8 cellular contexts compared by ENCODE assay signal in genomic region chr1:181128592-181129497, GRCh38. TPM values are rescaled to one million over a fixed set of nuclear protein-coding genes. Genes with fewer than 3 reads are reported as not detected.
DNase-seq lines count a peak whose midpoint lies in the region; ATAC-seq and TF ChIP-seq lines count a peak whose summit lies in the region.

No MANE protein-coding gene starts in this region.

- H3K79me2 ChIP-seq in SU-DHL-6 (ENCODE audit: insufficient read depth, low read length), result no peaks in the 10 kb centered on the region

- peak overlapping the region; percentile 62 for H3K27ac ChIP-seq in HL-60 (replicated peaks)
- H3K27ac ChIP-seq in SU-DHL-6 (ENCODE audit: low read depth, low read length), result peak overlapping the region; percentile 28; the same call in 1 of the 2 replicates
- H3K27ac ChIP-seq in left lung, result peak overlapping the region; percentile 49 to 83

- no peak overlapping the region for H2AFZ ChIP-seq in SU-DHL-6 (ENCODE audit: low read depth, low read length, severe bottlenecking)

- H3K27me3 ChIP-seq in HL-60 (ENCODE audit: insufficient read depth, poor library complexity, severe bottlenecking), result no peaks in the 10 kb centered on the region
- no peaks in the 10 kb centered on the region for H3K27me3 ChIP-seq in SU-DHL-6 (ENCODE audit: low read length)
- H3K27me3 ChIP-seq in left lung, result no peaks in the 10 kb centered on the region

- H3K9me3 Mint-ChIP-seq in activated naive CD4-positive, alpha-beta T cell treated with anti-CD3 and anti-CD28 coated beads for 36 hours, result no peaks in the 10 kb centered on the region
- no peaks in the 10 kb centered on the region for H3K9me3 Mint-ChIP-seq in activated T-helper 1 cell treated with anti-CD3 and anti-CD28 coated beads, Interleukin-12 subunit alpha, Interleukin-12 subunit beta, Interleukin-2, Interleukin-4 antibody, amounts not matched to agents 30 ng/mL and 10 ng/mL and 1 ng/mL, durations not matched to agents 14 hours and 24 hours and 36 hours

- H3K4me3 Mint-ChIP-seq in activated naive CD4-positive, alpha-beta T cell treated with anti-CD3 and anti-CD28 coated beads for 36 hours, result no peak overlapping the region
- no peak overlapping the region for H3K4me3 Mint-ChIP-seq in activated T-helper 1 cell treated with anti-CD3 and anti-CD28 coated beads, Interleukin-12 subunit alpha, Interleukin-12 subunit beta, Interleukin-2, Interleukin-4 antibody, amounts not matched to agents 30 ng/mL and 10 ng/mL and 1 ng/mL, durations not matched to agents 14 hours and 24 hours and 36 hours

- DNase-seq in GDM1 (lab: John Stamatoyannopoulos, UW) (peak; percentile 62), HL-60 (ENCODE audit: low read depth in 1 of 2, low spot score in 1 of 2) (peak; percentile 65 to 90), left lung (peak; percentile 79 to 92), mesenteric fat pad (ENCODE audit: low spot score) (no peak)
- DNase-seq in activated naive CD4-positive, alpha-beta T cell treated with anti-CD3 and anti-CD28 coated beads for 36 hours, result no peak
- no peak for DNase-seq in activated T-helper 1 cell treated with anti-CD3 and anti-CD28 coated beads, Interleukin-12 subunit alpha, Interleukin-12 subunit beta, Interleukin-2, Interleukin-4 antibody, amounts not matched to agents 30 ng/mL and 10 ng/mL and 1 ng/mL, durations not matched to agents 14 hours and 24 hours and 36 hours (ENCODE audit: low spot score)

- peak overlapping the region; percentile 24; the same call in 1 of the 2 replicates for H3K9ac ChIP-seq in SU-DHL-6 (ENCODE audit: low read length)

- H3K9me2 ChIP-seq in SU-DHL-6 (replicated peaks; ENCODE audit: insufficient read depth, low read length), result no peaks in the 10 kb centered on the region

- H4K20me1 ChIP-seq in SU-DHL-6 (ENCODE audit: low read depth, low read length), result no peaks in the 10 kb centered on the region

- ATAC-seq in GM21360 (IDR thresholded peaks at IDR 0.05; ENCODE audit: unreplicated experiment), result peak; percentile 37
- peak; percentile 50 for ATAC-seq in left lung

- TF ChIP-seq CTCF in HL-60 (IDR thresholded peaks at IDR 0.05; ENCODE audit: insufficient read depth, low read length) (no peak), SU-DHL-6 (IDR thresholded peaks at IDR 0.05; ENCODE audit: insufficient read depth, low read length, poor library complexity, severe bottlenecking) (no peak), left lung (IDR thresholded peaks at IDR 0.05) (no peak)

- no peaks in the 10 kb centered on the region for H3K9me3 ChIP-seq in SU-DHL-6 (ENCODE audit: insufficient read depth, low read length)
- no peaks in the 10 kb centered on the region for H3K9me3 ChIP-seq in left lung

- intact Hi-C loops in left lung (cut with DNase I), result no loop called here
- intact Hi-C loops in activated naive CD4-positive, alpha-beta T cell treated with anti-CD3 and anti-CD28 coated beads for 36 hours (cut with micrococcal nuclease), result no loop called here
- intact Hi-C loops in activated T-helper 1 cell treated with anti-CD3 and anti-CD28 coated beads, Interleukin-12 subunit alpha, Interleukin-12 subunit beta, Interleukin-2, Interleukin-4 antibody, amounts not matched to agents 30 ng/mL and 10 ng/mL and 1 ng/mL, durations not matched to agents 14 hours and 24 hours and 36 hours (cut with micrococcal nuclease), result no loop called here

- no peak overlapping the region for H3K4me3 ChIP-seq in HL-60 (replicated peaks; ENCODE audit: insufficient read depth, low read length)
- H3K4me3 ChIP-seq in SU-DHL-6 (ENCODE audit: insufficient read depth, low read length, poor library complexity, severe bottlenecking), result no peak overlapping the region
- H3K4me3 ChIP-seq in left lung, result peak overlapping the region in 1 of 2 donors; percentile 13

- H3K36me3 ChIP-seq in SU-DHL-6 (ENCODE audit: low read length), result no peaks in the 10 kb centered on the region
- H3K36me3 ChIP-seq in left lung, result no peaks in the 10 kb centered on the region

- peaks cover 22% of the 10 kb centered on the region for H3K4me1 Mint-ChIP-seq in activated naive CD4-positive, alpha-beta T cell treated with anti-CD3 and anti-CD28 coated beads for 36 hours (ENCODE audit: low read depth)
- peaks cover 42% of the 10 kb centered on the region for H3K4me1 Mint-ChIP-seq in activated T-helper 1 cell treated with anti-CD3 and anti-CD28 coated beads, Interleukin-12 subunit alpha, Interleukin-12 subunit beta, Interleukin-2, Interleukin-4 antibody, amounts not matched to agents 30 ng/mL and 10 ng/mL and 1 ng/mL, durations not matched to agents 14 hours and 24 hours and 36 hours (ENCODE audit: low read depth)

- H3K27me3 Mint-ChIP-seq in activated naive CD4-positive, alpha-beta T cell treated with anti-CD3 and anti-CD28 coated beads for 36 hours (ENCODE audit: low read depth), result peaks cover 6% of the 10 kb centered on the region
- peaks cover 5% of the 10 kb centered on the region for H3K27me3 Mint-ChIP-seq in activated T-helper 1 cell treated with anti-CD3 and anti-CD28 coated beads, Interleukin-12 subunit alpha, Interleukin-12 subunit beta, Interleukin-2, Interleukin-4 antibody, amounts not matched to agents 30 ng/mL and 10 ng/mL and 1 ng/mL, durations not matched to agents 14 hours and 24 hours and 36 hours (ENCODE audit: insufficient read depth)

- peaks cover 12% of the 10 kb centered on the region for H3F3A ChIP-seq in SU-DHL-6 (ENCODE audit: insufficient read depth)

- H3K4me1 ChIP-seq in left lung, result peaks cover 13 to 79% of the 10 kb centered on the region in 2 donors

- CTCF ChIA-PET in activated naive CD4-positive, alpha-beta T cell treated with anti-CD3 and anti-CD28 coated beads for 36 hours (lab: Charles Lee), result interaction anchor here (0.7 to 4.3 kb wide), 3 partner anchors 9 to 21 kb away, joined by 3 to 24 read pairs (median 5); no protein-coding TSS in a partner anchor

- H3K27ac Mint-ChIP-seq in activated naive CD4-positive, alpha-beta T cell treated with anti-CD3 and anti-CD28 coated beads for 36 hours, result no peak overlapping the region
- no peak overlapping the region for H3K27ac Mint-ChIP-seq in activated T-helper 1 cell treated with anti-CD3 and anti-CD28 coated beads, Interleukin-12 subunit alpha, Interleukin-12 subunit beta, Interleukin-2, Interleukin-4 antibody, amounts not matched to agents 30 ng/mL and 10 ng/mL and 1 ng/mL, durations not matched to agents 14 hours and 24 hours and 36 hours

- H3K4me2 ChIP-seq in SU-DHL-6 (ENCODE audit: low read depth, low read length, poor library complexity, severe bottlenecking), result peak overlapping the region; percentile 57

- no peaks in the 10 kb centered on the region for H3K36me3 Mint-ChIP-seq in activated naive CD4-positive, alpha-beta T cell treated with anti-CD3 and anti-CD28 coated beads for 36 hours (ENCODE audit: low read depth)
- no peaks in the 10 kb centered on the region for H3K36me3 Mint-ChIP-seq in activated T-helper 1 cell treated with anti-CD3 and anti-CD28 coated beads, Interleukin-12 subunit alpha, Interleukin-12 subunit beta, Interleukin-2, Interleukin-4 antibody, amounts not matched to agents 30 ng/mL and 10 ng/mL and 1 ng/mL, durations not matched to agents 14 hours and 24 hours and 36 hours (ENCODE audit: low read depth)

RNA-seq across cellular contexts. Expression of gene IER5, which starts 40.3 kb away (rescaled TPM):
- total RNA-seq in left lung, result 10 to 100 TPM; 16.1 to 26.6 TPM
- 10 to 100 TPM; 33.5 to 34.4 TPM for total RNA-seq in activated naive CD4-positive, alpha-beta T cell treated with anti-CD3 and anti-CD28 coated beads for 36 hours
- 9.9 TPM for total RNA-seq in mesenteric fat pad
- 59.4 and 61.5 TPM in 2 replicates for total RNA-seq in activated T-helper 1 cell treated with anti-CD3 and anti-CD28 coated beads, Interleukin-12 subunit alpha, Interleukin-12 subunit beta, Interleukin-2, Interleukin-4 antibody, amounts not matched to agents 30 ng/mL and 10 ng/mL and 1 ng/mL, durations not matched to agents 14 hours and 24 hours and 36 hours

Comparison
In these comparisons a context has a peak if more than half of its experiments do, and no peak if none do; other contexts are left out.
1. DNase-seq: peak in GDM1 (single experiment), HL-60 (2 of 2) and left lung (2 of 2); none in activated naive CD4-positive, alpha-beta T cell treated with anti-CD3 and anti-CD28 coated beads for 36 hours (single experiment), mesenteric fat pad (single experiment) and activated T-helper 1 cell treated with anti-CD3 and anti-CD28 coated beads, Interleukin-12 subunit alpha, Interleukin-12 subunit beta, Interleukin-2, Interleukin-4 antibody, amounts not matched to agents 30 ng/mL and 10 ng/mL and 1 ng/mL, durations not matched to agents 14 hours and 24 hours and 36 hours (single experiment).
2. Peak in every context shown above with its lines, with median percentiles within 50 percentile points of each other: H3K27ac ChIP-seq.